8 cellular contexts compared by ENCODE assay signal in genomic region chr19:40609561-40610395, GRCh38. TPM values are rescaled to one million over a fixed set of nuclear protein-coding genes. Genes with fewer than 3 reads are reported as not detected.
DNase-seq lines count a peak whose midpoint lies in the region; ATAC-seq and TF ChIP-seq lines count a peak whose summit lies in the region.

No MANE protein-coding gene starts in this region.

- ATAC-seq in HG02571 (IDR thresholded peaks at IDR 0.05; ENCODE audit: unreplicated experiment) (peak; percentile 31), GM18519 (IDR thresholded peaks at IDR 0.05; ENCODE audit: low FRiP score, unreplicated experiment) (no peak)

- H3K4me1 Mint-ChIP-seq in endodermal cell = peaks cover 13% of the 10 kb centered on the region

- DNase-seq in NCI-H526 (lab: John Stamatoyannopoulos, UW) (peak; percentile 42 to 87), endodermal cell (peak; percentile 98), midbrain (lab: John Stamatoyannopoulos, UW) (peak; percentile 51)
- DNase-seq in activated CD8-positive, alpha-beta memory T cell treated with anti-CD3 and anti-CD28 coated beads for 4 hours (ENCODE audit: low read depth in 2 of 2) = peak; percentile 75 to 82
- peak; percentile 71 to 81 for DNase-seq in stimulated activated CD8-positive, alpha-beta memory T cell treated with anti-CD3 and anti-CD28 coated beads, Interleukin-4, amount 100 ng/mL, for 4 hours (ENCODE audit: low read depth in 2 of 2, low spot score in 1 of 2)

- no peak overlapping the region for H3K9ac ChIP-seq in endodermal cell (ENCODE audit: extremely low read depth, low read length, poor library complexity, severe bottlenecking)

- no peak for TF ChIP-seq CTCF in endodermal cell (conservative IDR thresholded peaks at IDR 0.05)

- 4 to 5% methylated on average over 16 to 49 of the region's 50 CpGs for WGBS in endodermal cell (ENCODE audit: insufficient coverage in 1 of 2, insufficient read length in 1 of 2), 2 experiments

- peaks cover 2% of the 10 kb centered on the region for H3K4me1 ChIP-seq in endodermal cell (ENCODE audit: control insufficient read depth, insufficient read depth, low read length)

- peak overlapping the region; percentile 44 for H3K27ac Mint-ChIP-seq in endodermal cell

- peaks cover 76% of the 10 kb centered on the region for H3K27me3 Mint-ChIP-seq in endodermal cell (ENCODE audit: insufficient read depth)

- H3K27ac ChIP-seq in endodermal cell (ENCODE audit: low read depth, low read length) = no peak overlapping the region

- H3K36me3 ChIP-seq in endodermal cell (ENCODE audit: control insufficient read depth, insufficient read depth, low read length) = no peaks in the 10 kb centered on the region

- H3K9me3 ChIP-seq in endodermal cell (ENCODE audit: control insufficient read depth, low read length) = no peaks in the 10 kb centered on the region

- H3K27me3 ChIP-seq in endodermal cell (ENCODE audit: control insufficient read depth, insufficient read depth, low read length, poor library complexity, severe bottlenecking) = peaks cover 33% of the 10 kb centered on the region

- H3K36me3 Mint-ChIP-seq in endodermal cell (ENCODE audit: low read depth) = no peaks in the 10 kb centered on the region

- H3K4me3 Mint-ChIP-seq in endodermal cell = peak overlapping the region; percentile 58

- H3K4me3 ChIP-seq in GM08714 (ENCODE audit: low read length) (peak overlapping the region; percentile 34; the same call in 1 of the 2 replicates), endodermal cell (ENCODE audit: low read length) (peak overlapping the region; percentile 75)

- no peaks in the 10 kb centered on the region for H3K9me3 Mint-ChIP-seq in endodermal cell

RNA-seq across cellular contexts. Expression of gene LTBP4, which starts 8.6 kb away (rescaled TPM):
- 100 to 1,000 TPM; 104 to 133 TPM for total RNA-seq in endodermal cell
- 219 TPM for polyA plus RNA-seq in endodermal cell (2013, experiment 1 of 2)
- 194 TPM for polyA plus RNA-seq in endodermal cell (2013, experiment 2 of 2)

RNA-seq across cellular contexts. Expression of gene SHKBP1, which starts 33.1 kb away (rescaled TPM):
- total RNA-seq in endodermal cell = 100 to 1,000 TPM; 110 TPM
- 90.9 TPM for polyA plus RNA-seq in endodermal cell (2013, experiment 1 of 2)
- 81.4 TPM for polyA plus RNA-seq in endodermal cell (2013, experiment 2 of 2)
